8 cellular contexts compared by ENCODE assay signal in genomic region chr19:40803857-40804782, GRCh38. TPM values are rescaled to one million over a fixed set of nuclear protein-coding genes. Genes with fewer than 3 reads are reported as not detected.
DNase-seq lines count a peak whose midpoint lies in the region; ATAC-seq and TF ChIP-seq lines count a peak whose summit lies in the region.

No MANE protein-coding gene starts in this region.

- H3K4me1 Mint-ChIP-seq in activated T-cell treated with anti-CD3 and anti-CD28 coated beads, Interleukin-2, amount 50 U/mL, for 4 hours (ENCODE audit: low read depth), result peaks cover 86% of the 10 kb centered on the region
- H3K4me1 Mint-ChIP-seq in stimulated activated memory B cell treated with anti-CD40 and anti-IgM and Interleukin-4, amounts not matched to agents 10 μg/mL and 1 μg/mL and 100 μg/mL, for 72 hours, result peaks cover 91% of the 10 kb centered on the region

- intact Hi-C loops in right cardiac atrium (cut with DNase I), result loop anchor here in 2 of 4 donors (5.0 kb wide), 2 partner anchors 52 to 142 kb away; partner anchors contain the start of genes ACTMAP (in 1 of the 2) and SNRPA (in 1 of the 2)

- no peaks in the 10 kb centered on the region for H3K27me3 ChIP-seq in AG04450 (ENCODE audit: control insufficient read depth, insufficient read depth, low read length)
- H3K27me3 ChIP-seq in right cardiac atrium (ENCODE audit: control insufficient read depth, insufficient read depth), result no peaks in the 10 kb centered on the region

- peaks cover 57% of the 10 kb centered on the region for H3K4me1 ChIP-seq in right cardiac atrium (ENCODE audit: control insufficient read depth, insufficient read depth, low read length)

- H3K9me3 ChIP-seq in AG04450 (ENCODE audit: control insufficient read depth, insufficient read depth, low read length) (no peaks in the 10 kb centered on the region; the same call in 1 of the 2 replicates), right cardiac atrium (ENCODE audit: control insufficient read depth, low read length) (no peaks in the 10 kb centered on the region)

- no peak for TF ChIP-seq CTCF in AG04450 (IDR thresholded peaks at IDR 0.05; ENCODE audit: low read depth, low read length)

- no peak for DNase-seq in AG04450 (ENCODE audit: low read depth, low spot score)
- peak; percentile 64 for DNase-seq in KBM-7
- DNase-seq in activated T-cell treated with anti-CD3 and anti-CD28 coated beads, Interleukin-2, amount 50 U/mL, for 4 hours, result peak; percentile 28
- peak; percentile 64 to 84 (median 78) for DNase-seq in right cardiac atrium
- no peak for DNase-seq in GF-D8 (lab: John Stamatoyannopoulos, UW)
- no peak for DNase-seq in ecto neural progenitor cell (ENCODE audit: low spot score)

- peak overlapping the region; percentile 11 for H3K27ac ChIP-seq in AG04450 (ENCODE audit: low read depth, low read length)
- H3K27ac ChIP-seq in right cardiac atrium (ENCODE audit: low read length), result peak overlapping the region; percentile 83

- 61% methylated on average over 6 of the region's 6 CpGs for WGBS in right cardiac atrium

- peak overlapping the region; percentile 90 for H3K27ac Mint-ChIP-seq in stimulated activated memory B cell treated with anti-CD40 and anti-IgM and Interleukin-4, amounts not matched to agents 10 μg/mL and 1 μg/mL and 100 μg/mL, for 72 hours

- H3K27me3 Mint-ChIP-seq in activated T-cell treated with anti-CD3 and anti-CD28 coated beads, Interleukin-2, amount 50 U/mL, for 4 hours (ENCODE audit: low read depth), result no peaks in the 10 kb centered on the region
- no peaks in the 10 kb centered on the region for H3K27me3 Mint-ChIP-seq in stimulated activated memory B cell treated with anti-CD40 and anti-IgM and Interleukin-4, amounts not matched to agents 10 μg/mL and 1 μg/mL and 100 μg/mL, for 72 hours

- in situ Hi-C loops in KBM-7 (cut with MboI; ENCODE audit: low pct_unique_long_range_greater_than_20kb, low sequenced_read_pairs), result no loop called here

- H3K4me3 ChIP-seq in AG04450 (ENCODE audit: low read depth, low read length) (no peak overlapping the region), right cardiac atrium (ENCODE audit: low read length) (no peak overlapping the region)

- peaks cover 27% of the 10 kb centered on the region for H3K36me3 Mint-ChIP-seq in activated T-cell treated with anti-CD3 and anti-CD28 coated beads, Interleukin-2, amount 50 U/mL, for 4 hours (ENCODE audit: insufficient read depth)
- H3K36me3 Mint-ChIP-seq in stimulated activated memory B cell treated with anti-CD40 and anti-IgM and Interleukin-4, amounts not matched to agents 10 μg/mL and 1 μg/mL and 100 μg/mL, for 72 hours, result peaks cover 60% of the 10 kb centered on the region

- POLR2A ChIA-PET in AG04450 (lab: Yijun Ruan, JAX), result no interaction called here

- H3K4me3 Mint-ChIP-seq in activated T-cell treated with anti-CD3 and anti-CD28 coated beads, Interleukin-2, amount 50 U/mL, for 4 hours, result peak overlapping the region; percentile 89
- peak overlapping the region; percentile 76 for H3K4me3 Mint-ChIP-seq in stimulated activated memory B cell treated with anti-CD40 and anti-IgM and Interleukin-4, amounts not matched to agents 10 μg/mL and 1 μg/mL and 100 μg/mL, for 72 hours

- peak; percentile 25 to 30 for ATAC-seq in activated T-cell treated with anti-CD3 and anti-CD28 coated beads, Interleukin-2, amount 50 U/mL, for 4 hours
- ATAC-seq in right cardiac atrium (no peak), HG03045 (IDR thresholded peaks at IDR 0.05; ENCODE audit: unreplicated experiment) (no peak)
- peak; percentile 82 for ATAC-seq in stimulated activated memory B cell treated with anti-CD40 and anti-IgM and Interleukin-4, amounts not matched to agents 10 μg/mL and 1 μg/mL and 100 μg/mL, for 72 hours

- CTCF ChIA-PET in AG04450 (lab: Charles Lee), result interaction anchor here (0.7 kb wide), 1 partner anchor 170 kb away, joined by 3 read pairs; no protein-coding TSS in a partner anchor

- no peaks in the 10 kb centered on the region for H3K9me3 Mint-ChIP-seq in activated T-cell treated with anti-CD3 and anti-CD28 coated beads, Interleukin-2, amount 50 U/mL, for 4 hours
- H3K9me3 Mint-ChIP-seq in stimulated activated memory B cell treated with anti-CD40 and anti-IgM and Interleukin-4, amounts not matched to agents 10 μg/mL and 1 μg/mL and 100 μg/mL, for 72 hours, result no peaks in the 10 kb centered on the region

RNA-seq across cellular contexts. Expression of gene EGLN2, which starts 5.1 kb away (rescaled TPM):
- 28.2 and 40.6 TPM in 2 replicates for polyA plus RNA-seq in AG04450 (2011; rRNA removed)
- polyA minus RNA-seq in AG04450 (2011; rRNA and poly(A)+ RNA removed), result 35.8 and 54.2 TPM in 2 replicates
- total RNA-seq in activated T-cell treated with anti-CD3 and anti-CD28 coated beads, Interleukin-2, amount 50 U/mL, for 4 hours, result 10 to 100 TPM; 86.3 to 95.4 (median 89.4) TPM
- total RNA-seq in right cardiac atrium, result 10 to 100 TPM; 55.9 to 75.2 (median 58.1) TPM
- 52.3 TPM for polyA plus RNA-seq in right cardiac atrium

RNA-seq across cellular contexts. Expression of gene RAB4B, which starts 26.1 kb away (rescaled TPM):
- polyA plus RNA-seq in AG04450 (2011; rRNA removed) (14.0 and 16.2 TPM in 2 replicates), right cardiac atrium (25.3 TPM)
- polyA minus RNA-seq in AG04450 (2011; rRNA and poly(A)+ RNA removed), result 6.3 and 12.9 TPM in 2 replicates
- total RNA-seq in activated T-cell treated with anti-CD3 and anti-CD28 coated beads, Interleukin-2, amount 50 U/mL, for 4 hours, result 10 to 100 TPM; 26.6 to 34.9 (median 30.0) TPM
- total RNA-seq in right cardiac atrium, result 10 to 100 TPM; 14.4 to 17.0 (median 15.2) TPM

RNA-seq across cellular contexts. Expression of gene MIA, which starts 28.8 kb away (rescaled TPM):
- polyA plus RNA-seq in AG04450 (2011; rRNA removed), result not detected in 2 replicates
- not detected in 2 replicates for polyA minus RNA-seq in AG04450 (2011; rRNA and poly(A)+ RNA removed)
- under 1 TPM in 1 of 3 donors, not detected in 2; 0.87 TPM for total RNA-seq in activated T-cell treated with anti-CD3 and anti-CD28 coated beads, Interleukin-2, amount 50 U/mL, for 4 hours
- total RNA-seq in right cardiac atrium, result 1 to 10 TPM in 3 of 4 donors, under 1 TPM in 1; 0.71 to 3.1 (median 1.5) TPM
- polyA plus RNA-seq in right cardiac atrium, result 3.7 TPM

RNA-seq across cellular contexts. Expression of gene CYP2A6, which starts 46.1 kb away (rescaled TPM):
- polyA plus RNA-seq in AG04450 (2011; rRNA removed), result not detected in 2 replicates
- not detected in 2 replicates for polyA minus RNA-seq in AG04450 (2011; rRNA and poly(A)+ RNA removed)
- total RNA-seq in activated T-cell treated with anti-CD3 and anti-CD28 coated beads, Interleukin-2, amount 50 U/mL, for 4 hours, result under 1 TPM; 0.38 to 0.50 (median 0.38) TPM
- not detected for total RNA-seq in right cardiac atrium
- polyA plus RNA-seq in right cardiac atrium, result not detected

RNA-seq across cellular contexts. Expression of gene SNRPA, which starts 53.1 kb away (rescaled TPM):
- polyA plus RNA-seq in AG04450 (2011; rRNA removed), result 126 and 133 TPM in 2 replicates
- polyA minus RNA-seq in AG04450 (2011; rRNA and poly(A)+ RNA removed), result 229 and 285 TPM in 2 replicates
- total RNA-seq in activated T-cell treated with anti-CD3 and anti-CD28 coated beads, Interleukin-2, amount 50 U/mL, for 4 hours, result 100 to 1,000 TPM; 213 to 234 (median 219) TPM
- 10 to 100 TPM; 32.3 to 44.9 (median 39.5) TPM for total RNA-seq in right cardiac atrium
- polyA plus RNA-seq in right cardiac atrium, result 27.0 TPM

Comparison
In these comparisons a context has a peak if more than half of its experiments do, and no peak if none do; other contexts are left out.
1. DNase-seq: peak in KBM-7 (single experiment), activated T-cell treated with anti-CD3 and anti-CD28 coated beads, Interleukin-2, amount 50 U/mL, for 4 hours (single experiment) and right cardiac atrium (3 of 3); none in AG04450 (single experiment), GF-D8 (single experiment) and ecto neural progenitor cell (single experiment).
2. ATAC-seq: peak in activated T-cell treated with anti-CD3 and anti-CD28 coated beads, Interleukin-2, amount 50 U/mL, for 4 hours (2 of 2) and stimulated activated memory B cell treated with anti-CD40 and anti-IgM and Interleukin-4, amounts not matched to agents 10 μg/mL and 1 μg/mL and 100 μg/mL, for 72 hours (single experiment); none in right cardiac atrium (0 of 2) and HG03045 (single experiment).